ENCODE assay signal across 8 cellular contexts in the genomic region with DNA sequence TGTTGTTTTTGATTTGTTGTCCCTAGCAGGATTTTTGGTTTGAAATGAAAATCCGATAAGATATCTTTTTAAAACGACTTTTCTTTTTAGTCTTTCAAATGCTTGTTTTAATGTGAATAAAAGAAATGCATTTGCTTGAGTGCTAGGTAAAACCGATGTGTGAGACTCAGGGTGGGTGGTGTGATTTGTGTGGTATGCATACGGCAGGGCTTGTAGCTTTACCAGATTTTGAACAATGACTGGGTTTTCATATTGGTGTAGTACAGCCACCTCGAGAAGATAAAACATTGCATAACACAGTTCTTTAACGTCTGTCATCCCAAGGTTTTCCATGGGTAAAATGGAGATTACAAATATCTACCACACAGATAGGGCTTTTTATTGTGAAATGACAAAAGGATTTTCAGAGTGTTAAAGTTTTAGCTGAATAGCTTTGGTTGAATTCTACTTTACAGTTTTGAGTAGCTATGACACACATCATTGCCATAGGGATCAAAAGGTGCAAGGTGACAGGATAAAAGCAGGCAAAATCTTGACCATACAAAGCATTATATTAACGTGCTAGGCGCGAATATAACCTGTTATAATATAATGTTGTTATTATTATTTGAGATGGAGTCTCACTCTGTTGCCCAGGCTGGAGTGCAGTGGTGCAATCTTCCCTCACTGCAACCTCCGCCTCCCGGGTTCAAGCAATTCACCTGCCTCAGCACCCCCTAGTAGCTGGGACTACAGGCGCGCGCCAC. TPM values are rescaled to one million over a fixed set of nuclear protein-coding genes. Genes with fewer than 3 reads are reported as not detected.
A peak's percentile ranks its signal among the peaks of the same experiment; 100 is the strongest.
DNase-seq lines count a peak whose midpoint lies in the region; ATAC-seq and TF ChIP-seq lines count a peak whose summit lies in the region.

No MANE protein-coding gene starts in this region.

- WGBS in mammary epithelial cell (ENCODE audit: low coverage, missing lambda C conversion rate): 46% methylated on average over 14 of the region's 14 CpGs

- peak overlapping the region; percentile 28 for H3K4me2 ChIP-seq in mammary epithelial cell (ENCODE audit: insufficient read depth, low read depth, low read length)
- H3K4me2 ChIP-seq in osteoblast (ENCODE audit: insufficient read depth, low read length): peak overlapping the region; percentile 79

- no peaks in the 10 kb centered on the region for H3K27me3 ChIP-seq in CD8-positive, alpha-beta memory T cell (ENCODE audit: insufficient read depth, low read length, poor library complexity, severe bottlenecking)
- H3K27me3 ChIP-seq in MG63 (no peaks in the 10 kb centered on the region), mammary epithelial cell (ENCODE audit: insufficient read depth, low read length) (no peaks in the 10 kb centered on the region), osteoblast (ENCODE audit: insufficient read depth, low read length) (no peaks in the 10 kb centered on the region)

- peak in 2 of 5 donors; percentile 12 to 50 for DNase-seq in CD8-positive, alpha-beta memory T cell
- DNase-seq in MG63 (no peak), mammary epithelial cell (no peak), osteoblast (ENCODE audit: insufficient read length, low spot score, missing footprints) (no peak), COLO829 (ENCODE audit: low spot score) (no peak)

- H3K27me3 Mint-ChIP-seq in CD8-positive, alpha-beta memory T cell: peaks cover 2 to 13% of the 10 kb centered on the region in 2 donors

- POLR2A ChIA-PET in CD8-positive, alpha-beta memory T cell (lab: Charles Lee): interaction anchor here (0.7 to 1.9 kb wide), 8 partner anchors 11 to 263 kb away, joined by 3 to 9 read pairs (median 4); a partner anchor contains a TSS

- dilution Hi-C loops in mammary epithelial cell (cut with HindIII; ENCODE audit: low sequenced_read_pairs): no loop called here

- peaks cover 0 to 22% (median 5%) of the 10 kb centered on the region in 3 donors for H3K36me3 Mint-ChIP-seq in CD8-positive, alpha-beta memory T cell

- no peaks in the 10 kb centered on the region for H3K9me3 Mint-ChIP-seq in CD8-positive, alpha-beta memory T cell

- peaks cover 2% of the 10 kb centered on the region for H4K20me1 ChIP-seq in mammary epithelial cell (ENCODE audit: insufficient read depth, low read length)
- peaks cover 23% of the 10 kb centered on the region for H4K20me1 ChIP-seq in osteoblast (ENCODE audit: insufficient read depth, low read length)

- ATAC-seq in HG02763 (IDR thresholded peaks at IDR 0.05; ENCODE audit: unreplicated experiment): no peak
- ATAC-seq in GM21717 (IDR thresholded peaks at IDR 0.05; ENCODE audit: unreplicated experiment): no peak
- no peak for ATAC-seq in GM19455 (IDR thresholded peaks at IDR 0.05; ENCODE audit: unreplicated experiment)

- peak overlapping the region in 7 of 8 donors; percentile 40 to 100 (median 84) for H3K27ac Mint-ChIP-seq in CD8-positive, alpha-beta memory T cell

- no peaks in the 10 kb centered on the region for H3K9me3 ChIP-seq in CD8-positive, alpha-beta memory T cell (ENCODE audit: low read length)
- no peaks in the 10 kb centered on the region for H3K9me3 ChIP-seq in MG63
- peaks cover 3% of the 10 kb centered on the region for H3K9me3 ChIP-seq in mammary epithelial cell (replicated peaks; ENCODE audit: insufficient read depth, low read length)
- H3K9me3 ChIP-seq in osteoblast (ENCODE audit: low read depth, low read length): no peaks in the 10 kb centered on the region

- no peak for TF ChIP-seq CTCF in mammary epithelial cell (conservative IDR thresholded peaks at IDR 0.05 in 1 of 2, IDR thresholded peaks at IDR 0.05 in 1 of 2; ENCODE audit: extremely low read depth in 1 of 2, insufficient read depth in 1 of 2, low read depth in 1 of 2, low read length in 2 of 2)
- TF ChIP-seq CTCF in osteoblast (IDR thresholded peaks at IDR 0.05; ENCODE audit: extremely low read depth, low read depth, low read length): no peak

- no peak overlapping the region for H3K27ac ChIP-seq in CD8-positive, alpha-beta memory T cell (ENCODE audit: low read depth, low read length)
- H3K27ac ChIP-seq in mammary epithelial cell (ENCODE audit: insufficient read depth, low read depth, low read length): no peak overlapping the region
- no peak overlapping the region for H3K27ac ChIP-seq in osteoblast (ENCODE audit: low read depth, low read length)

- in situ Hi-C loops in mammary epithelial cell (cut with MboI; ENCODE audit: low sequenced_read_pairs in 2 of 2): no loop called here

- H3K4me3 Mint-ChIP-seq in CD8-positive, alpha-beta memory T cell: peak overlapping the region in 6 of 7 donors; percentile 95 to 100 (median 100)

- no TSS peak for BruUV-seq in mammary epithelial cell (replicated peaks; lab: Mats Ljungman, UMichigan)

- H2AFZ ChIP-seq in mammary epithelial cell (ENCODE audit: low read depth, low read length): peak overlapping the region; percentile 100
- peak overlapping the region; percentile 93 for H2AFZ ChIP-seq in osteoblast (ENCODE audit: low read length)

- H3K9ac ChIP-seq in mammary epithelial cell (ENCODE audit: insufficient read depth, low read length): peak overlapping the region; percentile 11

- intact Hi-C loops in mammary epithelial cell (cut with micrococcal nuclease): loop anchor here (1.0 to 2.0 kb wide), 5 partner anchors 8 to 200 kb away; a partner anchor contains a TSS

- H3K4me1 Mint-ChIP-seq in CD8-positive, alpha-beta memory T cell: peaks cover 36 to 44% (median 42%) of the 10 kb centered on the region in 3 donors

- H3K79me2 ChIP-seq in mammary epithelial cell (ENCODE audit: insufficient read depth, low read length) (peaks cover 53% of the 10 kb centered on the region), osteoblast (ENCODE audit: insufficient read depth, low read length) (peaks cover 41% of the 10 kb centered on the region)

- H3K36me3 ChIP-seq in CD8-positive, alpha-beta memory T cell (ENCODE audit: insufficient read depth, low read length): no peaks in the 10 kb centered on the region
- H3K36me3 ChIP-seq in MG63: peaks cover 16% of the 10 kb centered on the region
- H3K36me3 ChIP-seq in mammary epithelial cell (ENCODE audit: insufficient read depth, low read length): peaks cover 2% of the 10 kb centered on the region
- H3K36me3 ChIP-seq in osteoblast (ENCODE audit: insufficient read depth, low read length): no peaks in the 10 kb centered on the region

- CTCF ChIA-PET in CD8-positive, alpha-beta memory T cell (lab: Charles Lee): interaction anchor here (0.8 to 3.2 kb wide), 12 partner anchors 9 to 230 kb away, joined by 3 to 33 read pairs (median 6); a partner anchor contains a TSS
- CTCF ChIA-PET in mammary epithelial cell (lab: Charles Lee; ENCODE audit: low non-redundant PET): interaction anchor here (1.0 to 1.1 kb wide), 2 partner anchors 27 to 31 kb away, joined by 9 to 38 read pairs; no protein-coding TSS in a partner anchor

- H3K4me1 ChIP-seq in CD8-positive, alpha-beta memory T cell (ENCODE audit: insufficient read depth, low read length): peaks cover 32% of the 10 kb centered on the region
- H3K4me1 ChIP-seq in mammary epithelial cell (ENCODE audit: insufficient read depth, low read length): peaks cover 4% of the 10 kb centered on the region
- peaks cover 19% of the 10 kb centered on the region for H3K4me1 ChIP-seq in osteoblast (ENCODE audit: insufficient read depth, low read length)

- no peak overlapping the region for H3K4me3 ChIP-seq in CD8-positive, alpha-beta memory T cell (ENCODE audit: low read length)
- H3K4me3 ChIP-seq in MG63 (peak overlapping the region; percentile 99), mammary epithelial cell (replicated peaks in 1 of 3; ENCODE audit: insufficient read depth in 1 of 3, low read depth in 2 of 3, low read length in 3 of 3) (peak overlapping the region; percentile 22 to 47 (median 32)), osteoblast (ENCODE audit: insufficient read depth, low read length) (peak overlapping the region; percentile 84)

RNA-seq across cellular contexts. Expression of a gene that starts 0.8 kb away (rescaled TPM):
- 10 to 100 TPM; 77.9 to 83.4 TPM for total RNA-seq in CD8-positive, alpha-beta memory T cell
- polyA plus RNA-seq in CD8-positive, alpha-beta memory T cell: 47.8 TPM
- 40.0 and 48.4 TPM in 2 replicates for total RNA-seq in MG63 (2014; rRNA removed; shearing (Covaris generic); ENCODE audit: low replicate concordance)
- 100 to 1,000 TPM in 1 of 2 donors, 10 to 100 TPM in 1; 80.0 to 118 TPM for total RNA-seq in mammary epithelial cell
- 43.2 TPM for polyA plus RNA-seq in mammary epithelial cell
- 51.3 TPM for polyA minus RNA-seq in mammary epithelial cell
- 148 and 152 TPM in 2 replicates for total RNA-seq in osteoblast
